Comparison of ENCODE assay signal across 24 cellular contexts in the genomic region with DNA sequence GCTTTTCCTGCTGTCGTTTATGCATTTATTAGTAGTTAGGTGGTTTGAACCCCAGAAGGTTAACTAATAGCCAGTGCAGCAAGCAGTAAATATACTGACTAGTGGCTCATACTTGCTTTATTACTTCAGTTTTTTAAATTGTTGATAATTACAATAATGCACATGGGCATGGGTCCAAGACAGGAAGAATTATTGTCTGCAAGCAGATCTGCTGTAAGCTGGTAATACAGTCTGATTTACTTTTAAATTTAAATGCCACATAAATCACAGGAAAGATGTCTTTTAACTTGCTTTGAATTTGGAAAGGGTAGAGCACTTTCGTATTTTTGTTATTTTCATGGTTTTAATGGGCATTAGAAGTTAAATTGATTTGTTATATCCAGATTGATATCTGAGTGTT.
"Had no signal": no experiment of that assay in that cellular context is flagged by ENCODE, and none has a peak within 500 bp of the region (broad histone marks: within the 10 kb centered on the region; RNA-seq: fewer than 3 reads in every experiment).

No MANE protein-coding gene starts in this region.

- H3K9me3 ChIP-seq: esophagus muscularis mucosa, lower lobe of right lung, transverse colon had no signal

- H3K27me3 ChIP-seq: esophagus muscularis mucosa, hepatocyte, transverse colon had no signal

- H3K4me3 Mint-ChIP-seq: activated CD8-positive, alpha-beta T cell treated with anti-CD3 and anti-CD28 coated beads, Interleukin-2, amount 10 ng/mL, durations not matched to agents 7 days and 5 days; activated T-helper 17 cell treated with anti-CD3 and anti-CD28 coated beads, Interleukin-2, amount 50 U/mL, for 72 hours; brain; dendritic cell treated with granulocyte-macrophage colony-stimulating factor and Interleukin-4, amounts not matched to agents 40 ng/mL and 50 ng/mL, for 4 days; immature natural killer cell; neural crest cell; stimulated activated naive B cell treated with anti-CD40 and anti-IgM and Interleukin-4, amounts not matched to agents 10 μg/mL and 1 μg/mL and 100 μg/mL, for 72 hours had no signal

- H3K27ac Mint-ChIP-seq: activated CD8-positive, alpha-beta T cell treated with anti-CD3 and anti-CD28 coated beads, Interleukin-2, amount 10 ng/mL, durations not matched to agents 7 days and 5 days; activated naive CD4-positive, alpha-beta T cell treated with anti-CD3 and anti-CD28 coated beads, Interleukin-2, amount 50 U/mL, for 72 hours; activated T-helper 17 cell treated with anti-CD3 and anti-CD28 coated beads, Interleukin-2, amount 50 U/mL, for 72 hours; immature natural killer cell; stimulated activated naive B cell treated with anti-CD40 and anti-IgM and Interleukin-4, amounts not matched to agents 10 μg/mL and 1 μg/mL and 100 μg/mL, for 72 hours had no signal

- H3K27me3 Mint-ChIP-seq: activated T-helper 17 cell treated with anti-CD3 and anti-CD28 coated beads, Interleukin-2, amount 50 U/mL, for 72 hours; brain; dendritic cell treated with granulocyte-macrophage colony-stimulating factor and Interleukin-4, amounts not matched to agents 40 ng/mL and 50 ng/mL, for 4 days; naive B cell; stimulated activated naive B cell treated with anti-CD40 and anti-IgM and Interleukin-4, amounts not matched to agents 10 μg/mL and 1 μg/mL and 100 μg/mL, for 72 hours had no signal

- H3K36me3 Mint-ChIP-seq: activated naive CD4-positive, alpha-beta T cell treated with anti-CD3 and anti-CD28 coated beads, Interleukin-2, amount 50 U/mL, for 72 hours; immature natural killer cell had no signal

- H3K4me2 ChIP-seq: hepatocyte had no signal

- ATAC-seq: activated CD8-positive, alpha-beta T cell treated with anti-CD3 and anti-CD28 coated beads, Interleukin-2, amount 10 ng/mL, durations not matched to agents 7 days and 5 days; activated naive CD4-positive, alpha-beta T cell treated with anti-CD3 and anti-CD28 coated beads, Interleukin-2, amount 50 U/mL, for 72 hours; activated T-helper 17 cell treated with anti-CD3 and anti-CD28 coated beads, Interleukin-2, amount 50 U/mL, for 72 hours; left lobe of liver; lower lobe of right lung; stimulated activated naive B cell treated with anti-CD40 and anti-IgM and Interleukin-4, amounts not matched to agents 10 μg/mL and 1 μg/mL and 100 μg/mL, for 72 hours had no signal

- H2AFZ ChIP-seq: hepatocyte had no signal

- H3K27ac ChIP-seq: esophagus muscularis mucosa, hepatocyte, lower lobe of right lung, transverse colon had no signal

- H3K36me3 ChIP-seq: esophagus muscularis mucosa, lower lobe of right lung, transverse colon had no signal

- DNase-seq: activated CD4-positive, alpha-beta T cell treated with anti-CD3 and anti-CD28 coated beads for 1 hour; activated CD4-positive, alpha-beta T cell treated with anti-CD3 and anti-CD28 coated beads, Interleukin-2, amount 50 U/mL, for 1 hour; activated CD8-positive, alpha-beta T cell treated with anti-CD3 and anti-CD28 coated beads, Interleukin-2, amount 10 ng/mL, durations not matched to agents 7 days and 5 days; aorta; effector memory CD4-positive, alpha-beta T cell; glutamatergic neuron; immature natural killer cell; lower lobe of right lung; mesendoderm; naive B cell; posterior cingulate gyrus; retina; stimulated activated CD4-positive, alpha-beta T cell treated with anti-CD3 and anti-CD28 coated beads, Interleukin-2, amount 100 ng/mL, for 48 hours; stimulated activated CD8-positive, alpha-beta memory T cell treated with anti-CD3 and anti-CD28 coated beads, Interleukin-4, amount 100 ng/mL, for 48 hours; stimulated activated naive B cell treated with anti-CD40 and anti-IgM and Interleukin-4, amounts not matched to agents 10 μg/mL and 1 μg/mL and 100 μg/mL, for 72 hours; transverse colon had no signal

- H3K4me3 ChIP-seq: esophagus muscularis mucosa, hepatocyte, lower lobe of right lung, transverse colon had no signal

- H3K9me3 Mint-ChIP-seq: activated naive CD4-positive, alpha-beta T cell treated with anti-CD3 and anti-CD28 coated beads, Interleukin-2, amount 50 U/mL, for 72 hours; activated T-helper 17 cell treated with anti-CD3 and anti-CD28 coated beads, Interleukin-2, amount 50 U/mL, for 72 hours; dendritic cell treated with granulocyte-macrophage colony-stimulating factor and Interleukin-4, amounts not matched to agents 40 ng/mL and 50 ng/mL, for 4 days; immature natural killer cell; naive B cell; stimulated activated naive B cell treated with anti-CD40 and anti-IgM and Interleukin-4, amounts not matched to agents 10 μg/mL and 1 μg/mL and 100 μg/mL, for 72 hours had no signal
